8 cellular contexts compared by ENCODE assay signal in the genomic region with DNA sequence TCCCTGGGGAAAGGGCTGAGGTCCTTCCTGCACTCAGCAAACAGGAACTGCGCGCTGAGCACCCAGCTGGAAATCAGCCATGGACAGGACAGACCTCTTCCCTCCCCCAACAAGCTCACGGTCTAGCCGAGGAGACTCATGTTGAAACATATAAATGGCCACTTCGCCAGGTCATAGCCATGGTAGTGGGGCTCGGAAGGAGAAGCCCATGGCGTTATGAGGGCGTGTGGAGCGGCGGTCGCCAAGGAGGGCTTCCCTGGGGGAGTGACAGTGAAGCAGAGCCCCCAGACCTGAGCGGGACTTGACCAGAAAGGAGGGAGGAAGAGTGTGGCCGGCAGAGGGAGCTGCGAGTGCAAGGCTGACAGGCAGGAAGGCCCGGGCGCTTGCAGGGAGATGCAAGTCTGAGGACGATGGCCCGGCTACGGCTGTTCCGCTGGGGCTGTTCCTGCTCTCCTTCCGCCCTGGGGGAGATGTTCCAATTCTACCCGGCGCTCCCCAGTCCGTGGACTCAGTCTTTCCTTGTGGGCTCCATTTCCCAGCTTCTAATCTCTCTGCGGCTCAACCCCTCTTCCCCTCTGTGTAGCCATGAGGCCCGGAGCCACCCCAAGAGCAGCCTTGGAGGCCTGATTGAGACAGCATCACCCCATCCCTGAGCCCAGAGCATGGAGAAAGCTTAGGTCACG.
DNase-seq lines count a peak whose midpoint lies in the region; ATAC-seq lines count a peak whose summit lies in the region.

No MANE protein-coding gene starts in this region.

- DNase-seq in C1 segment of cervical spinal cord (lab: John Stamatoyannopoulos, UW): peak in 13 of 14 donors; percentile 53 to 84 (median 71)
- DNase-seq in NCI-H524 (lab: John Stamatoyannopoulos, UW): peak; percentile 78 to 91
- DNase-seq in activated CD4-positive, alpha-beta T cell treated with anti-CD3 and anti-CD28 coated beads for 1 hour: peak; percentile 79
- DNase-seq in cerebellar cortex (ENCODE audit: low spot score): peak; percentile 86
- peak; percentile 83 for DNase-seq in kidney tubule cell (ENCODE audit: low spot score)
- peak; percentile 70 to 78 for DNase-seq in stimulated activated CD4-positive, alpha-beta T cell treated with anti-CD3 and anti-CD28 coated beads, Interleukin-1b, Interleukin-23, amount 100 ng/mL, for 1 hour (ENCODE audit: low read depth in 2 of 2)

- peak; percentile 55 for ATAC-seq in HG02798 (IDR thresholded peaks at IDR 0.05; ENCODE audit: poor library complexity, unreplicated experiment)
- no peak for ATAC-seq in GM19328 (IDR thresholded peaks at IDR 0.05; ENCODE audit: unreplicated experiment)
